7 cellular contexts compared by ENCODE assay signal in genomic region chr1:200737647-200738296, GRCh38. TPM values are rescaled to one million over a fixed set of nuclear protein-coding genes. Genes with fewer than 3 reads are reported as not detected.
DNase-seq lines count a peak whose midpoint lies in the region; ATAC-seq and TF ChIP-seq lines count a peak whose summit lies in the region.

No MANE protein-coding gene starts in this region.

- H3K27me3 Mint-ChIP-seq in HFFc6 (ENCODE audit: insufficient read depth), result peaks cover 2% of the 10 kb centered on the region; the same call in 1 of the 2 replicates

- H3K9ac ChIP-seq in smooth muscle cell (ENCODE audit: low read depth), result no peak overlapping the region

- peak overlapping the region; percentile 83 for H2AFZ ChIP-seq in smooth muscle cell (ENCODE audit: low read depth)

- ATAC-seq in SK-N-SH treated with all-trans-retinoic acid at 6 μM for 48 hours (no peak), HG03378 (IDR thresholded peaks at IDR 0.05; ENCODE audit: unreplicated experiment) (no peak)

- DNase-seq in HFFc6, result no peak
- DNase-seq in fibroblast of villous mesenchyme (ENCODE audit: low read depth), result no peak
- no peak for DNase-seq in smooth muscle cell (lab: John Stamatoyannopoulos, UW; ENCODE audit: unreplicated experiment)
- DNase-seq in NOMO-1 (lab: John Stamatoyannopoulos, UW; ENCODE audit: unreplicated experiment in 2 of 2), result no peak
- DNase-seq in NK-92 treated with Interleukin-12 subunit alpha and Interleukin-12 subunit beta, amount 100 ng/mL, for 24 hours (lab: John Stamatoyannopoulos, UW), result no peak

- peak overlapping the region; percentile 56 for H3K27ac ChIP-seq in smooth muscle cell (ENCODE audit: low read depth)

- TF ChIP-seq CTCF in HFFc6 (IDR thresholded peaks at IDR 0.05) (no peak), fibroblast of villous mesenchyme (IDR thresholded peaks at IDR 0.05; ENCODE audit: insufficient read depth, low read depth, low read length) (no peak), smooth muscle cell (IDR thresholded peaks at IDR 0.05; ENCODE audit: borderline replicate concordance, insufficient read depth, poor library complexity, severe bottlenecking) (no peak)

- peaks cover 19% of the 10 kb centered on the region for H3K4me1 ChIP-seq in smooth muscle cell (ENCODE audit: low read depth)

- peaks cover 33% of the 10 kb centered on the region for H3K79me2 ChIP-seq in smooth muscle cell (ENCODE audit: low read depth)

- H3K9me3 ChIP-seq in smooth muscle cell (replicated peaks; ENCODE audit: low read depth), result no peaks in the 10 kb centered on the region

- H3F3A ChIP-seq in smooth muscle cell (ENCODE audit: low read depth), result no peaks in the 10 kb centered on the region

- H3K27ac Mint-ChIP-seq in HFFc6, result peak overlapping the region; percentile 100

- peaks cover 3% of the 10 kb centered on the region; the same call in 1 of the 2 replicates for H3K36me3 Mint-ChIP-seq in HFFc6 (ENCODE audit: low read depth)

- no peaks in the 10 kb centered on the region for H3K9me3 Mint-ChIP-seq in HFFc6

- H4K20me1 ChIP-seq in smooth muscle cell (ENCODE audit: low read depth), result peaks cover 32% of the 10 kb centered on the region

- peaks cover 32% of the 10 kb centered on the region for H3K4me1 Mint-ChIP-seq in HFFc6 (ENCODE audit: low read depth)

- peak overlapping the region; percentile 100 for H3K4me3 Mint-ChIP-seq in HFFc6

- WGBS in smooth muscle cell (ENCODE audit: low lambda C conversion rate), result 93% methylated on average over 8 of the region's 8 CpGs

- no peaks in the 10 kb centered on the region for H3K36me3 ChIP-seq in smooth muscle cell (ENCODE audit: low read depth)

- peak overlapping the region; percentile 82 for H3K4me2 ChIP-seq in smooth muscle cell

- peak overlapping the region; percentile 49 for H3K4me3 ChIP-seq in fibroblast of villous mesenchyme (ENCODE audit: low read depth, low read length)
- peak overlapping the region; percentile 71 for H3K4me3 ChIP-seq in smooth muscle cell

- no peaks in the 10 kb centered on the region for H3K27me3 ChIP-seq in smooth muscle cell (ENCODE audit: low read depth)

TF ChIP-seq in SK-N-SH treated with all-trans-retinoic acid at 6 μM for 48 hours, 23 proteins besides CTCF, POLR2A, EP300 and RAD21:
- TF ChIP-seq ZFP3 (CRISPR knock-in tag; IDR thresholded peaks at IDR 0.05) (peak; percentile 96), PATZ1 (CRISPR knock-in tag; IDR thresholded peaks at IDR 0.05; ENCODE audit: borderline replicate concordance) (no peak), CSDC2 (CRISPR knock-in tag; IDR thresholded peaks at IDR 0.05) (no peak)

RNA-seq across cellular contexts. Expression of gene CAMSAP2, which starts 0.9 kb away (rescaled TPM):
- total RNA-seq in HFFc6 (2021; fragmentation: NEBNext Ultra II Directional; extraction: Animal tissue kit (Norgen Biotek cat#: 25700)), result 10 to 100 TPM; 30.2 to 35.6 (median 33.3) TPM
- 44.8 and 55.7 TPM in 2 replicates for total RNA-seq in fibroblast of villous mesenchyme
- 57.5 and 61.1 TPM in 2 replicates for total RNA-seq in smooth muscle cell
- polyA plus RNA-seq in smooth muscle cell, result 12.9 and 20.5 TPM in 2 replicates
